ENCODE assay signal across 1 cellular context in the genomic region with DNA sequence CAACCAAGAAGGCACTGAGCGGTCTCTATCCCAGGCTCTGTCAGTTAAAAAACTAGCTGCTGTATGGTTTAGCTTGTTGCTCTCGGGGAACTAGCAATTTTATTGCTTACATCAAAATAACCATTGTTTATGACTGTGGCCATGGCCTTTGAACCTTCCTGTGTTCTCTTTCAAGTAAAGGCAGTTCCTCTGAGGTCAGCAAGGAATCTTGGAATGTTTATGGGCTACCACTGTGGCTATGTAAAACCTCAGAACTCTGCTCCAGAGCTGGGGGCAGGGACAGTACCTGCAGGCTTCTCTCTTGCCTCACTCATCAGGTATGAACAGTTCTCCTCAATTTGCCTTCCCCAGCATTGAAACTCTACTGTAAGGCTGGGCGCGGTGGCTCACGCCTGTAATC.
TF ChIP-seq lines count a peak whose summit lies in the region.

No MANE protein-coding gene starts in this region.

TF ChIP-seq in GM23338, 12 proteins besides CTCF, POLR2A, EP300 and RAD21 (continued from another document):
- TF ChIP-seq, protein P1, sequence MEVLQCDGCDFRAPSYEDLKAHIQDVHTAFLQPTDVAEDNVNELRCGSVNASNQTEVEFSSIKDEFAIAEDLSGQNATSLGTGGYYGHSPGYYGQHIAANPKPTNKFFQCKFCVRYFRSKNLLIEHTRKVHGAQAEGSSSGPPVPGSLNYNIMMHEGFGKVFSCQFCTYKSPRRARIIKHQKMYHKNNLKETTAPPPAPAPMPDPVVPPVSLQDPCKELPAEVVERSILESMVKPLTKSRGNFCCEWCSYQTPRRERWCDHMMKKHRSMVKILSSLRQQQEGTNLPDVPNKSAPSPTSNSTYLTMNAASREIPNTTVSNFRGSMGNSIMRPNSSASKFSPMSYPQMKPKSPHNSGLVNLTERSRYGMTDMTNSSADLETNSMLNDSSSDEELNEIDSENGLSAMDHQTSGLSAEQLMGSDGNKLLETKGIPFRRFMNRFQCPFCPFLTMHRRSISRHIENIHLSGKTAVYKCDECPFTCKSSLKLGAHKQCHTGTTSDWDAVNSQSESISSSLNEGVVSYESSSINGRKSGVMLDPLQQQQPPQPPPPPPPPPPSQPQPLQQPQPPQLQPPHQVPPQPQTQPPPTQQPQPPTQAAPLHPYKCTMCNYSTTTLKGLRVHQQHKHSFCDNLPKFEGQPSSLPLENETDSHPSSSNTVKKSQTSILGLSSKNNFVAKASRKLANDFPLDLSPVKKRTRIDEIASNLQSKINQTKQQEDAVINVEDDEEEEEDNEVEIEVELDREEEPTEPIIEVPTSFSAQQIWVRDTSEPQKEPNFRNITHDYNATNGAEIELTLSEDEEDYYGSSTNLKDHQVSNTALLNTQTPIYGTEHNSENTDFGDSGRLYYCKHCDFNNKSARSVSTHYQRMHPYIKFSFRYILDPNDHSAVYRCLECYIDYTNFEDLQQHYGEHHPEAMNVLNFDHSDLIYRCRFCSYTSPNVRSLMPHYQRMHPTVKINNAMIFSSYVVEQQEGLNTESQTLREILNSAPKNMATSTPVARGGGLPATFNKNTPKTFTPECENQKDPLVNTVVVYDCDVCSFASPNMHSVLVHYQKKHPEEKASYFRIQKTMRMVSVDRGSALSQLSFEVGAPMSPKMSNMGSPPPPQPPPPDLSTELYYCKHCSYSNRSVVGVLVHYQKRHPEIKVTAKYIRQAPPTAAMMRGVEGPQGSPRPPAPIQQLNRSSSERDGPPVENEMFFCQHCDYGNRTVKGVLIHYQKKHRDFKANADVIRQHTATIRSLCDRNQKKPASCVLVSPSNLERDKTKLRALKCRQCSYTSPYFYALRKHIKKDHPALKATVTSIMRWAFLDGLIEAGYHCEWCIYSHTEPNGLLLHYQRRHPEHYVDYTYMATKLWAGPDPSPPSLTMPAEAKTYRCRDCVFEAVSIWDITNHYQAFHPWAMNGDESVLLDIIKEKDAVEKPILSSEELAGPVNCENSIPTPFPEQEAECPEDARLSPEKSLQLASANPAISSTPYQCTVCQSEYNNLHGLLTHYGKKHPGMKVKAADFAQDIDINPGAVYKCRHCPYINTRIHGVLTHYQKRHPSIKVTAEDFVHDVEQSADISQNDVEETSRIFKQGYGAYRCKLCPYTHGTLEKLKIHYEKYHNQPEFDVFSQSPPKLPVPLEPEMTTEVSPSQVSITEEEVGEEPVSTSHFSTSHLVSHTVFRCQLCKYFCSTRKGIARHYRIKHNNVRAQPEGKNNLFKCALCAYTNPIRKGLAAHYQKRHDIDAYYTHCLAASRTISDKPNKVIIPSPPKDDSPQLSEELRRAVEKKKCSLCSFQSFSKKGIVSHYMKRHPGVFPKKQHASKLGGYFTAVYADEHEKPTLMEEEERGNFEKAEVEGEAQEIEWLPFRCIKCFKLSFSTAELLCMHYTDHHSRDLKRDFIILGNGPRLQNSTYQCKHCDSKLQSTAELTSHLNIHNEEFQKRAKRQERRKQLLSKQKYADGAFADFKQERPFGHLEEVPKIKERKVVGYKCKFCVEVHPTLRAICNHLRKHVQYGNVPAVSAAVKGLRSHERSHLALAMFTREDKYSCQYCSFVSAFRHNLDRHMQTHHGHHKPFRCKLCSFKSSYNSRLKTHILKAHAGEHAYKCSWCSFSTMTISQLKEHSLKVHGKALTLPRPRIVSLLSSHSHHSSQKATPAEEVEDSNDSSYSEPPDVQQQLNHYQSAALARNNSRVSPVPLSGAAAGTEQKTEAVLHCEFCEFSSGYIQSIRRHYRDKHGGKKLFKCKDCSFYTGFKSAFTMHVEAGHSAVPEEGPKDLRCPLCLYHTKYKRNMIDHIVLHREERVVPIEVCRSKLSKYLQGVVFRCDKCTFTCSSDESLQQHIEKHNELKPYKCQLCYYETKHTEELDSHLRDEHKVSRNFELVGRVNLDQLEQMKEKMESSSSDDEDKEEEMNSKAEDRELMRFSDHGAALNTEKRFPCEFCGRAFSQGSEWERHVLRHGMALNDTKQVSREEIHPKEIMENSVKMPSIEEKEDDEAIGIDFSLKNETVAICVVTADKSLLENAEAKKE (CRISPR knock-in tag; IDR thresholded peaks at IDR 0.05), result no peak
- TF ChIP-seq NANOG (IDR thresholded peaks at IDR 0.05; ENCODE audit: borderline replicate concordance), result no peak
TF ChIP-seq in GM23338: peak in this region for 0.
